In genomic region chr19:49690656-49691242, GRCh38 we compare ENCODE assay signal across 8 cellular contexts. TPM values are rescaled to one million over a fixed set of nuclear protein-coding genes. Genes with fewer than 3 reads are reported as not detected.
DNase-seq lines count a peak whose midpoint lies in the region; ATAC-seq, FAIRE-seq and TF ChIP-seq lines count a peak whose summit lies in the region.

Gene CPT1C (plus strand): TSS chr19:49691116. CDS start chr19:49692253, 1,137 bp downstream.

- H3K9me3 ChIP-seq in NT2/D1 (ENCODE audit: insufficient read depth, low read length), result no peaks in the 10 kb centered on the region

- no peaks in the 10 kb centered on the region for H3K9me3 Mint-ChIP-seq in type B pancreatic cell

- TF ChIP-seq CTCF in type B pancreatic cell (conservative IDR thresholded peaks at IDR 0.05), result no peak

- intact Hi-C loops in Right ventricle myocardium superior (cut with DNase I), result no loop called here

- H3K9ac ChIP-seq in NT2/D1 (ENCODE audit: insufficient read length, low read depth), result peak within 1 kb of the TSS; percentile 88

- DNase-seq in H54 (ENCODE audit: insufficient read length, low spot score) (peak; percentile 81), NT2/D1 (ENCODE audit: low read depth, low spot score) (no peak), amniotic epithelial cell (ENCODE audit: low read depth) (peak; percentile 65), Right ventricle myocardium superior (peak; percentile 85), occipital lobe (lab: John Stamatoyannopoulos, UW) (peak; percentile 91), type B pancreatic cell (ENCODE audit: extremely low spot score, unreplicated experiment) (peak; percentile 86), NCI-H226 (no peak)

- peaks cover 39% of the 10 kb centered on the region for H3K36me3 ChIP-seq in NT2/D1 (ENCODE audit: insufficient read depth, insufficient read length, low read length)

- TF ChIP-seq POLR2A in H54 (IDR thresholded peaks at IDR 0.05; ENCODE audit: low read depth, low read length), result peak; percentile 60; the same call in 1 of the 2 replicates

- peaks cover 19% of the 10 kb centered on the region for H3K4me1 ChIP-seq in NT2/D1 (ENCODE audit: insufficient read depth, insufficient read length)

- H3K27me3 Mint-ChIP-seq in type B pancreatic cell, result peaks cover 9% of the 10 kb centered on the region

- H3K4me1 Mint-ChIP-seq in type B pancreatic cell (ENCODE audit: unreplicated experiment), result peaks cover 20% of the 10 kb centered on the region

- peak within 1 kb of the TSS; percentile 60 for H3K4me3 ChIP-seq in NT2/D1 (ENCODE audit: insufficient read length, low read depth)

- peak within 1 kb of the TSS; percentile 92 for H3K4me3 Mint-ChIP-seq in type B pancreatic cell

- H3K27ac Mint-ChIP-seq in type B pancreatic cell, result peak within 1 kb of the TSS; percentile 87

- peaks cover 3% of the 10 kb centered on the region for H3K36me3 Mint-ChIP-seq in type B pancreatic cell

- no peak for FAIRE-seq in H54 (lab: Jason Lieb, UNC)

- peak; percentile 85 for ATAC-seq in Right ventricle myocardium superior (ENCODE audit: poor library complexity)
- ATAC-seq in HG03469 (IDR thresholded peaks at IDR 0.05; ENCODE audit: unreplicated experiment), result no peak

- no peaks in the 10 kb centered on the region for H3K27me3 ChIP-seq in NT2/D1 (ENCODE audit: insufficient read depth, insufficient read length)

RNA-seq across cellular contexts. Expression of gene CPT1C, which starts in this region (rescaled TPM):
- total RNA-seq in Right ventricle myocardium superior (2.2 TPM), occipital lobe (42.1 TPM), type B pancreatic cell (ENCODE audit: low replicate concordance) (7.8 and 65.0 TPM in 2 replicates)

Comparison
In these comparisons a context has a peak if more than half of its experiments do, and no peak if none do; other contexts are left out.
1. DNase-seq: peak in H54 (single experiment), amniotic epithelial cell (single experiment), Right ventricle myocardium superior (single experiment), occipital lobe (single experiment) and type B pancreatic cell (single experiment); none in NT2/D1 (single experiment) and NCI-H226 (single experiment).